ENCODE assay signal across 8 cellular contexts in the genomic region with DNA sequence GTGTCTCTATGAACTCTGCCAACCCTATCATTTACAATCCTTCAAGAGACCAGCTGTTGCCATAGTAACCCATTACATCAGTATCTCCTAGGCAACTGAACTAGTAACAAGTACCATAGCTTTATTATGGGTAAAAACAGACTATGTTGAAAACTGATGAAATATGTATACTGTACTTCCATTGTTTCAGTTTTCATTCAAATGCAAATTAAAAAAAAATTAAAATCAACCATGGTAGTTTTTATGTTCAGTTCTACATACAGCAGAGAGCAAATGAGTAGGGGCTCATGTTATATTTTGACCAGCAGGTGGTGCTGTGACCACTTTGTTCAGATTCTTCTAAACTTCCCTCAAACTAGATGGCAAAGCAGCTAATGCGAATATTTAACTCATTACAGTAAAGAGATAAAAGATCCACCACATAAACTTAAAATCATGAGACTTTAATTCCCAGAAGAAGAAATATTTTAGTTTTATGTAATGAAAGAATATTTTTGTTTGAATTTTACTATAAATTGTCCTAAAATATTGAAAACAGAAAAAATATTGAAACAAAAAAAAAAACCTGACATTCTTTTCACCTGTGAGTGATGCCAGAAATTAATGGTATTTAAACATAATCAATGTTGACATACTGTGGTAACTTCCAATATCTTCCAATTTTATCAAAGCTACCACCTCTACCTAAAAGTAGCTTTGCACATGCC.
DNase-seq lines count a peak whose midpoint lies in the region; ATAC-seq, FAIRE-seq and TF ChIP-seq lines count a peak whose summit lies in the region.

No MANE protein-coding gene starts in this region.

- no peak overlapping the region for H2AFZ ChIP-seq in HepG2 (ENCODE audit: low read length)

- no peak overlapping the region for H3K4me2 ChIP-seq in HepG2 (ENCODE audit: low read depth, low read length)

- no peaks in the 10 kb centered on the region for H3K36me3 ChIP-seq in WERI-Rb-1
- no peaks in the 10 kb centered on the region for H3K36me3 ChIP-seq in HepG2 (replicated peaks in 1 of 2; ENCODE audit: control insufficient read depth in 1 of 2, insufficient read depth in 2 of 2, low read length in 2 of 2)

- in situ Hi-C loops in HepG2 (cut with HindIII; ENCODE audit: extremely low pct_ligation_motif_present, low pct_unique_long_range_greater_than_20kb) = loop anchor here (10.0 kb wide), 2 partner anchors 1455 to 1535 kb away; no protein-coding TSS in a partner anchor

- peak; percentile 41 for ATAC-seq in HG03159 (IDR thresholded peaks at IDR 0.05; ENCODE audit: unreplicated experiment)
- ATAC-seq in HepG2 = peak; percentile 81

- no peak overlapping the region for H3K4me3 ChIP-seq in WERI-Rb-1 (ENCODE audit: low read depth, low read length)
- H3K4me3 ChIP-seq in HepG2 (replicated peaks in 1 of 3; ENCODE audit: insufficient read depth in 1 of 3, low read depth in 2 of 3, low read length in 3 of 3) = no peak overlapping the region

- TF ChIP-seq RAD21 in HepG2 (CRISPR knock-in tag; IDR thresholded peaks at IDR 0.05) = peak; percentile 47; the same call in 1 of the 2 replicates

- peak; percentile 47 for TF ChIP-seq CTCF in WERI-Rb-1 (IDR thresholded peaks at IDR 0.05; ENCODE audit: low read depth, low read length)
- TF ChIP-seq CTCF in chondrocyte (IDR thresholded peaks at IDR 0.05) = peak; percentile 98
- peak; percentile 70 for TF ChIP-seq CTCF in HepG2 (CRISPR knock-in tag; IDR thresholded peaks at IDR 0.05)

- WGBS in HepG2 (ENCODE audit: low lambda C conversion rate) = 7% methylated on average over 1 of the region's 1 CpG

- intact Hi-C loops in HepG2 (cut with micrococcal nuclease; ENCODE audit: unreplicated experiment) = loop anchor here (1.0 to 5.0 kb wide), 5 partner anchors 583 to 1705 kb away; no protein-coding TSS in a partner anchor

- DNase-seq in activated effector memory CD4-positive, alpha-beta T cell treated with anti-CD3 and anti-CD28 coated beads, Interleukin-2, amount 50 U/mL, for 16 hours = peak; percentile 74
- no peak for DNase-seq in activated effector memory CD4-positive, alpha-beta T cell treated with Interleukin-2 at 50 U/mL for 16 hours
- peak; percentile 95 for DNase-seq in NCI-H2227 treated with DMSO at 0.1 percent for 48 hours (lab: John Stamatoyannopoulos, UW)
- peak; percentile 55 for DNase-seq in WERI-Rb-1
- DNase-seq in chondrocyte (ENCODE audit: low spot score) = no peak
- peak; percentile 61 for DNase-seq in HepG2 (ENCODE audit: low spot score)
- peak; percentile 48 for DNase-seq in stimulated activated CD8-positive, alpha-beta memory T cell treated with anti-CD3 and anti-CD28 coated beads, Interleukin-12 subunit alpha, Interleukin-12 subunit beta, amount 100 ng/mL, for 1 hour (ENCODE audit: low read depth)

- H3K9me3 ChIP-seq in WERI-Rb-1 (ENCODE audit: severe bottlenecking) (no peaks in the 10 kb centered on the region), HepG2 (ENCODE audit: low read length) (no peaks in the 10 kb centered on the region)

- no peaks in the 10 kb centered on the region for H3K27me3 Mint-ChIP-seq in chondrocyte (ENCODE audit: low read depth)

- no peak overlapping the region for H3K27ac ChIP-seq in WERI-Rb-1
- no peak overlapping the region for H3K27ac ChIP-seq in HepG2 (ENCODE audit: extremely low read length, insufficient read depth, low read length)

- H3K9me3 Mint-ChIP-seq in chondrocyte (ENCODE audit: low read depth) = no peaks in the 10 kb centered on the region

- CTCF ChIA-PET in HepG2 (lab: Yijun Ruan, JAX; ENCODE audit: low intra/inter-chr PET ratio, low total read pairs) = interaction anchor here (1.5 to 3.0 kb wide), 4 partner anchors 949 to 1705 kb away, joined by 6 to 10 read pairs (median 6); no protein-coding TSS in a partner anchor

- peaks cover 3% of the 10 kb centered on the region for H3K36me3 Mint-ChIP-seq in chondrocyte (ENCODE audit: low read depth)

- TF ChIP-seq EP300 in HepG2 (IDR thresholded peaks at IDR 0.05; ENCODE audit: low read depth in 2 of 2, low read length in 2 of 2) (no peak), HepG2 (CRISPR knock-in tag; IDR thresholded peaks at IDR 0.05; ENCODE audit: borderline replicate concordance) (no peak)

- H3K4me1 Mint-ChIP-seq in chondrocyte (ENCODE audit: low read depth) = peaks cover 20% of the 10 kb centered on the region

- peak; percentile 70 for FAIRE-seq in HepG2 (lab: Jason Lieb, UNC)

- no peaks in the 10 kb centered on the region for H3K79me2 ChIP-seq in HepG2 (ENCODE audit: insufficient read depth, low read length)

- no peaks in the 10 kb centered on the region for H4K20me1 ChIP-seq in HepG2 (ENCODE audit: insufficient read depth, low read length)

- no TSS peak for BruUV-seq in HepG2 (replicated peaks; lab: Mats Ljungman, UMichigan)

- no peaks in the 10 kb centered on the region for H3K27me3 ChIP-seq in WERI-Rb-1 (ENCODE audit: insufficient read depth, low read depth, severe bottlenecking)
- peaks cover 0 to 6% of the 10 kb centered on the region in 2 experiments; a peak in 1 of 5 replicates for H3K27me3 ChIP-seq in HepG2 (ENCODE audit: control insufficient read depth in 1 of 2, insufficient read depth in 2 of 2, low read length in 2 of 2)

- H3K9ac ChIP-seq in HepG2 (ENCODE audit: insufficient read depth, low read depth, low read length) = no peak overlapping the region

- no peak overlapping the region for H3K27ac Mint-ChIP-seq in chondrocyte (ENCODE audit: unreplicated experiment)

- POLR2A ChIA-PET in HepG2 (lab: Yijun Ruan, JAX) = no interaction called here

- H3K4me3 Mint-ChIP-seq in chondrocyte (ENCODE audit: unreplicated experiment) = no peak overlapping the region

- H3K4me1 ChIP-seq in HepG2 (ENCODE audit: insufficient read depth, low read length) = no peaks in the 10 kb centered on the region

- no peak for TF ChIP-seq POLR2A in HepG2 (IDR thresholded peaks at IDR 0.05; ENCODE audit: insufficient read depth in 1 of 2, low read depth in 2 of 2, low read length in 2 of 2)

TF ChIP-seq in HepG2, 621 proteins besides CTCF, POLR2A, EP300 and RAD21 (continues in another document):
- TF ChIP-seq, protein P1, sequence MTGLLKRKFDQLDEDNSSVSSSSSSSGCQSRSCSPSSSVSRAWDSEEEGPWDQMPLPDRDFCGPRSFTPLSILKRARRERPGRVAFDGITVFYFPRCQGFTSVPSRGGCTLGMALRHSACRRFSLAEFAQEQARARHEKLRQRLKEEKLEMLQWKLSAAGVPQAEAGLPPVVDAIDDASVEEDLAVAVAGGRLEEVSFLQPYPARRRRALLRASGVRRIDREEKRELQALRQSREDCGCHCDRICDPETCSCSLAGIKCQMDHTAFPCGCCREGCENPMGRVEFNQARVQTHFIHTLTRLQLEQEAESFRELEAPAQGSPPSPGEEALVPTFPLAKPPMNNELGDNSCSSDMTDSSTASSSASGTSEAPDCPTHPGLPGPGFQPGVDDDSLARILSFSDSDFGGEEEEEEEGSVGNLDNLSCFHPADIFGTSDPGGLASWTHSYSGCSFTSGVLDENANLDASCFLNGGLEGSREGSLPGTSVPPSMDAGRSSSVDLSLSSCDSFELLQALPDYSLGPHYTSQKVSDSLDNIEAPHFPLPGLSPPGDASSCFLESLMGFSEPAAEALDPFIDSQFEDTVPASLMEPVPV (CRISPR knock-in tag; IDR thresholded peaks at IDR 0.05) = no peak
- TF ChIP-seq ZFP37 (CRISPR knock-in tag; IDR thresholded peaks at IDR 0.05; ENCODE audit: borderline replicate concordance) (no peak), CBFB (CRISPR knock-in tag; IDR thresholded peaks at IDR 0.05) (no peak), ZFP36L2 (CRISPR knock-in tag; IDR thresholded peaks at IDR 0.05) (no peak), NONO (IDR thresholded peaks at IDR 0.05) (no peak), NONO (CRISPR knock-in tag; conservative IDR thresholded peaks at IDR 0.05) (no peak), ZNF138 (CRISPR knock-in tag; IDR thresholded peaks at IDR 0.05; ENCODE audit: low read depth) (no peak), ZNF619 (CRISPR knock-in tag; IDR thresholded peaks at IDR 0.05) (no peak), ZBTB7B (CRISPR knock-in tag; IDR thresholded peaks at IDR 0.05) (no peak), RFXANK (CRISPR knock-in tag; IDR thresholded peaks at IDR 0.05) (peak; percentile 90), ZSCAN21 (CRISPR knock-in tag; IDR thresholded peaks at IDR 0.05; ENCODE audit: borderline replicate concordance) (no peak)
- TF ChIP-seq, protein P2, sequence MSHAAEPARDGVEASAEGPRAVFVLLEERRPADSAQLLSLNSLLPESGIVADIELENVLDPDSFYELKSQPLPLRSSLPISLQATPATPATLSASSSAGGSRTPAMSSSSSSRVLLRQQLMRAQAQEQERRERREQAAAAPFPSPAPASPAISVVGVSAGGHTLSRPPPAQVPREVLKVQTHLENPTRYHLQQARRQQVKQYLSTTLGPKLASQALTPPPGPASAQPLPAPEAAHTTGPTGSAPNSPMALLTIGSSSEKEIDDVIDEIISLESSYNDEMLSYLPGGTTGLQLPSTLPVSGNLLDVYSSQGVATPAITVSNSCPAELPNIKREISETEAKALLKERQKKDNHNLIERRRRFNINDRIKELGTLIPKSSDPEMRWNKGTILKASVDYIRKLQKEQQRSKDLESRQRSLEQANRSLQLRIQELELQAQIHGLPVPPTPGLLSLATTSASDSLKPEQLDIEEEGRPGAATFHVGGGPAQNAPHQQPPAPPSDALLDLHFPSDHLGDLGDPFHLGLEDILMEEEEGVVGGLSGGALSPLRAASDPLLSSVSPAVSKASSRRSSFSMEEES (CRISPR knock-in tag; IDR thresholded peaks at IDR 0.05) = no peak
- TF ChIP-seq, protein P3, sequence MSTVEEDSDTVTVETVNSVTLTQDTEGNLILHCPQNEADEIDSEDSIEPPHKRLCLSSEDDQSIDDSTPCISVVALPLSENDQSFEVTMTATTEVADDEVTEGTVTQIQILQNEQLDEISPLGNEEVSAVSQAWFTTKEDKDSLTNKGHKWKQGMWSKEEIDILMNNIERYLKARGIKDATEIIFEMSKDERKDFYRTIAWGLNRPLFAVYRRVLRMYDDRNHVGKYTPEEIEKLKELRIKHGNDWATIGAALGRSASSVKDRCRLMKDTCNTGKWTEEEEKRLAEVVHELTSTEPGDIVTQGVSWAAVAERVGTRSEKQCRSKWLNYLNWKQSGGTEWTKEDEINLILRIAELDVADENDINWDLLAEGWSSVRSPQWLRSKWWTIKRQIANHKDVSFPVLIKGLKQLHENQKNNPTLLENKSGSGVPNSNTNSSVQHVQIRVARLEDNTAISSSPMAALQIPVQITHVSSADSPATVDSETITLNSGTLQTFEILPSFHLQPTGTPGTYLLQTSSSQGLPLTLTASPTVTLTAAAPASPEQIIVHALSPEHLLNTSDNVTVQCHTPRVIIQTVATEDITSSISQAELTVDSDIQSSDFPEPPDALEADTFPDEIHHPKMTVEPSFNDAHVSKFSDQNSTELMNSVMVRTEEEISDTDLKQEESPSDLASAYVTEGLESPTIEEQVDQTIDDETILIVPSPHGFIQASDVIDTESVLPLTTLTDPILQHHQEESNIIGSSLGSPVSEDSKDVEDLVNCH (CRISPR knock-in tag; IDR thresholded peaks at IDR 0.05) = no peak

Comparison
In these comparisons a context has a peak if more than half of its experiments do, and no peak if none do; other contexts are left out.
1. DNase-seq: peak in activated effector memory CD4-positive, alpha-beta T cell treated with anti-CD3 and anti-CD28 coated beads, Interleukin-2, amount 50 U/mL, for 16 hours (single experiment), NCI-H2227 treated with DMSO at 0.1 percent for 48 hours (single experiment), WERI-Rb-1 (single experiment), HepG2 (single experiment) and stimulated activated CD8-positive, alpha-beta memory T cell treated with anti-CD3 and anti-CD28 coated beads, Interleukin-12 subunit alpha, Interleukin-12 subunit beta, amount 100 ng/mL, for 1 hour (single experiment); none in activated effector memory CD4-positive, alpha-beta T cell treated with Interleukin-2 at 50 U/mL for 16 hours (single experiment) and chondrocyte (single experiment).
2. CTCF ChIP-seq: peak in every context shown above with its lines; median percentile 98 in chondrocyte; 70 in HepG2; 47 in WERI-Rb-1.